ENCODE assay signal across 24 cellular contexts in the genomic region with DNA sequence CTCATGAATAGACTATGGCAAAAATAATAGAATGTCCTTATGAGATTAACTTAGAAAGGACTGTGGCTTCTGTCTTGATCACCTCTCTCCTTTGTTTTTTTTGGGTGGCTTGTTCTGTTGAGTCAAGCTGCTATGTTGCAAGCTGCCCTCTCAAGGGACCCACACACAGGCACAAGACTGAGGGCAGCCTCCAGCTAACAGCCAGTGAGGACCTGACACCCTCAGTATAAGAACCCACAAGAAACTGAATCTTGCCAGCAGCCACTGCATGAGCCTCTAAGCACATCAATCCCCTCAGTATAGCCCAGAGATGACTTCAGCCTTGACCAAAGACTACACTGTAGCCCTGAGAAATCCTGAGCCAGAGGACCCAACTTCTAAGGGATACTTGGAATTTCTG.
A peak's percentile ranks its signal among the peaks of the same experiment; 100 is the strongest.
DNase-seq lines count a peak whose midpoint lies in the region; ATAC-seq and TF ChIP-seq lines count a peak whose summit lies in the region.
"Had no signal": no experiment of that assay in that cellular context is flagged by ENCODE, and none has a peak within 500 bp of the region (broad histone marks: within the 10 kb centered on the region; RNA-seq: fewer than 3 reads in every experiment).

No MANE protein-coding gene starts in this region.

- no peaks in the 10 kb centered on the region for H3K4me1 ChIP-seq in mammary epithelial cell (ENCODE audit: insufficient read depth, low read length)
- H3K4me1 ChIP-seq: A549, BE2C, BLaER1 had no signal

- no peak overlapping the region for H3K4me3 Mint-ChIP-seq in MCF 10A (ENCODE audit: unreplicated experiment)
- H3K4me3 Mint-ChIP-seq: CD14-positive monocyte; CD4-positive, alpha-beta memory T cell; CD4-positive, CD25-positive, alpha-beta regulatory T cell; CD8-positive, alpha-beta memory T cell had no signal

- ATAC-seq in sciatic nerve: peak; percentile 96
- no peak for ATAC-seq in GM18873 (IDR thresholded peaks at IDR 0.05; ENCODE audit: low FRiP score, unreplicated experiment)
- ATAC-seq: A549, GM12878 had no signal

- H3K4me1 Mint-ChIP-seq in MCF 10A (ENCODE audit: insufficient read depth, unreplicated experiment): no peaks in the 10 kb centered on the region
- H3K4me1 Mint-ChIP-seq: CD14-positive monocyte; CD4-positive, alpha-beta memory T cell; CD8-positive, alpha-beta memory T cell had no signal

- TF ChIP-seq POLR2A in NB4 (IDR thresholded peaks at IDR 0.05; ENCODE audit: extremely low read depth, insufficient read length): no peak

- BruUV-seq in MCF 10A (replicated peaks; lab: Mats Ljungman, UMichigan) (no TSS peak), mammary epithelial cell (replicated peaks; lab: Mats Ljungman, UMichigan) (no TSS peak)

- no peaks in the 10 kb centered on the region for H3K9me3 ChIP-seq in mammary epithelial cell (replicated peaks; ENCODE audit: insufficient read depth, low read length)
- H3K9me3 ChIP-seq: BE2C, BLaER1 had no signal

- H4K20me1 ChIP-seq in mammary epithelial cell (ENCODE audit: insufficient read depth, low read length): no peaks in the 10 kb centered on the region
- H4K20me1 ChIP-seq: BLaER1 had no signal

- H3K9ac ChIP-seq in mammary epithelial cell (ENCODE audit: insufficient read depth, low read length): no peak overlapping the region
- H3K9ac ChIP-seq: BLaER1 had no signal

- H3K27ac ChIP-seq in mammary epithelial cell (ENCODE audit: insufficient read depth, low read depth, low read length): no peak overlapping the region
- H3K27ac ChIP-seq: 22Rv1, A549, BLaER1 had no signal

- no peaks in the 10 kb centered on the region for H3K79me2 ChIP-seq in mammary epithelial cell (ENCODE audit: insufficient read depth, low read length)

- no peaks in the 10 kb centered on the region for H3K27me3 Mint-ChIP-seq in MCF 10A (ENCODE audit: insufficient read depth, unreplicated experiment)
- H3K27me3 Mint-ChIP-seq: CD4-positive, CD25-positive, alpha-beta regulatory T cell had no signal

- no peak overlapping the region for H3K4me3 ChIP-seq in mammary epithelial cell (replicated peaks in 1 of 3; ENCODE audit: insufficient read depth in 1 of 3, low read depth in 2 of 3, low read length in 3 of 3)
- no peak overlapping the region for H3K4me3 ChIP-seq in NB4 (ENCODE audit: low read depth, low read length)
- H3K4me3 ChIP-seq: A549, BLaER1, GM12878 had no signal

- CTCF ChIA-PET in MCF 10A (lab: Yijun Ruan, JAX): interaction anchor here (1.5 to 2.5 kb wide), 2 partner anchors 10 to 14 kb away, joined by 3 to 13 read pairs; no protein-coding TSS in a partner anchor
- CTCF ChIA-PET in mammary epithelial cell (lab: Charles Lee; ENCODE audit: low non-redundant PET): no interaction called here

- TF ChIP-seq CTCF in MCF 10A (IDR thresholded peaks at IDR 0.05; ENCODE audit: unreplicated experiment) (no peak), mammary epithelial cell (conservative IDR thresholded peaks at IDR 0.05 in 1 of 2, IDR thresholded peaks at IDR 0.05 in 1 of 2; ENCODE audit: extremely low read depth in 1 of 2, insufficient read depth in 1 of 2, low read depth in 1 of 2, low read length in 2 of 2) (no peak), NB4 (IDR thresholded peaks at IDR 0.05; ENCODE audit: low read depth, low read length) (no peak)

- no peak overlapping the region for H2AFZ ChIP-seq in mammary epithelial cell (ENCODE audit: low read depth, low read length)

- no peaks in the 10 kb centered on the region for H3K9me3 Mint-ChIP-seq in MCF 10A (ENCODE audit: unreplicated experiment)

- peaks cover 2% of the 10 kb centered on the region for H3K27me3 ChIP-seq in mammary epithelial cell (ENCODE audit: insufficient read depth, low read length)
- H3K27me3 ChIP-seq: BE2C, BLaER1 had no signal

- intact Hi-C loops in MCF 10A (cut with micrococcal nuclease) (no loop called here), mammary epithelial cell (cut with micrococcal nuclease) (no loop called here), sciatic nerve (cut with DNase I) (no loop called here)

- POLR2A ChIA-PET in MCF 10A (lab: Yijun Ruan, JAX): no interaction called here

- dilution Hi-C loops in mammary epithelial cell (cut with HindIII; ENCODE audit: low sequenced_read_pairs): no loop called here

- DNase-seq in MCF 10A (ENCODE audit: unreplicated experiment): peak; percentile 8
- no peak for DNase-seq in mammary epithelial cell
- peak; percentile 82 for DNase-seq in NB4 (ENCODE audit: low read depth)
- no peak for DNase-seq in sciatic nerve (ENCODE audit: low spot score)
- no peak for DNase-seq in AG08396 (ENCODE audit: low spot score)
- DNase-seq: BE2C; C1 segment of cervical spinal cord; CD4-positive, alpha-beta memory T cell; CD4-positive, CD25-positive, alpha-beta regulatory T cell; CD8-positive, alpha-beta memory T cell; COR-L47; DMS 273 treated with DMSO at 0.1 percent for 48 hours; DMS153; DMS53; DMS79; DND-41; EL; GDM1 had no signal

- no peaks in the 10 kb centered on the region for H3K36me3 ChIP-seq in mammary epithelial cell (ENCODE audit: insufficient read depth, low read length)
- H3K36me3 ChIP-seq: BE2C, BLaER1 had no signal

- no peaks in the 10 kb centered on the region for H3K36me3 Mint-ChIP-seq in MCF 10A (ENCODE audit: insufficient read depth, unreplicated experiment)
- H3K36me3 Mint-ChIP-seq: CD14-positive monocyte; CD4-positive, alpha-beta memory T cell; CD4-positive, CD25-positive, alpha-beta regulatory T cell; CD8-positive, alpha-beta memory T cell had no signal

- H3K4me2 ChIP-seq in mammary epithelial cell (ENCODE audit: insufficient read depth, low read depth, low read length): no peak overlapping the region
- H3K4me2 ChIP-seq: A549, BLaER1 had no signal

- no peak overlapping the region for H3K27ac Mint-ChIP-seq in MCF 10A (ENCODE audit: low read depth, unreplicated experiment)
- H3K27ac Mint-ChIP-seq: CD14-positive monocyte; CD4-positive, alpha-beta memory T cell; CD4-positive, CD25-positive, alpha-beta regulatory T cell; CD8-positive, alpha-beta memory T cell had no signal

- in situ Hi-C loops in mammary epithelial cell (cut with MboI; ENCODE audit: low sequenced_read_pairs in 2 of 2): no loop called here

Comparison
In these comparisons a context has a peak if more than half of its experiments do, and no peak if none do; other contexts are left out.
1. DNase-seq: peak in MCF 10A (single experiment) and NB4 (single experiment); none in mammary epithelial cell (single experiment), sciatic nerve (single experiment) and AG08396 (single experiment).